10 cellular contexts compared by ENCODE assay signal in genomic region chr7:106731207-106731606, GRCh38.
DNase-seq lines count a peak whose midpoint lies in the region; ATAC-seq and TF ChIP-seq lines count a peak whose summit lies in the region.
"Had no signal": no experiment of that assay in that cellular context is flagged by ENCODE, and none has a peak within 500 bp of the region (broad histone marks: within the 10 kb centered on the region; RNA-seq: fewer than 3 reads in every experiment).

No MANE protein-coding gene starts in this region.

- H3K9me3 Mint-ChIP-seq in naive thymus-derived CD4-positive, alpha-beta T cell, result peaks cover 0 to 3% (median 0%) of the 10 kb centered on the region in 11 donors

- no peak for TF ChIP-seq EP300 in ovary (IDR thresholded peaks at IDR 0.05)

- CTCF ChIA-PET in naive thymus-derived CD4-positive, alpha-beta T cell (lab: Charles Lee), result interaction anchor here (1.2 kb wide), 1 partner anchor 10 kb away, joined by 4 read pairs; no protein-coding TSS in a partner anchor
- CTCF ChIA-PET in HEK293T (lab: Yijun Ruan, JAX), result interaction anchor here (1.3 kb wide), 1 partner anchor 14 kb away, joined by 3 read pairs; no protein-coding TSS in a partner anchor

- no peak overlapping the region for H3K4me3 ChIP-seq in naive thymus-derived CD4-positive, alpha-beta T cell (ENCODE audit: low read length)
- H3K4me3 ChIP-seq in ovary, result no peak overlapping the region
- H3K4me3 ChIP-seq: adrenal gland had no signal

- H3K27me3 ChIP-seq in naive thymus-derived CD4-positive, alpha-beta T cell (ENCODE audit: control insufficient read depth in 2 of 2, insufficient read depth in 2 of 2, low read length in 2 of 2), result no peaks in the 10 kb centered on the region
- no peaks in the 10 kb centered on the region for H3K27me3 ChIP-seq in ovary
- H3K27me3 ChIP-seq: adrenal gland had no signal

- H3K27me3 Mint-ChIP-seq in naive thymus-derived CD4-positive, alpha-beta T cell, result no peaks in the 10 kb centered on the region

- POLR2A ChIA-PET in naive thymus-derived CD4-positive, alpha-beta T cell (lab: Charles Lee), result no interaction called here
- POLR2A ChIA-PET in HEK293T (lab: Yijun Ruan, JAX), result no interaction called here

- DNase-seq in NCI-H748 (lab: John Stamatoyannopoulos, UW; ENCODE audit: unreplicated experiment), result peak; percentile 12
- no peak for DNase-seq in NCI-H748 treated with DMSO at 0.1 percent for 48 hours (lab: John Stamatoyannopoulos, UW)
- peak; percentile 51 for DNase-seq in NCI-H2029 (lab: John Stamatoyannopoulos, UW)
- peak in 3 of 9 donors; percentile 11 to 23 (median 11) for DNase-seq in naive thymus-derived CD4-positive, alpha-beta T cell
- no peak for DNase-seq in HEK293T (ENCODE audit: extremely low spot score)
- no peak for DNase-seq in SK-N-DZ (ENCODE audit: low spot score)
- no peak for DNase-seq in ovary
- DNase-seq: KG1 had no signal

- H3K36me3 ChIP-seq in naive thymus-derived CD4-positive, alpha-beta T cell (ENCODE audit: control insufficient read depth in 2 of 3, insufficient read depth in 3 of 3, low read length in 3 of 3), result no peaks in the 10 kb centered on the region
- no peaks in the 10 kb centered on the region for H3K36me3 ChIP-seq in ovary
- H3K36me3 ChIP-seq: adrenal gland had no signal

- H3K27ac ChIP-seq in naive thymus-derived CD4-positive, alpha-beta T cell (ENCODE audit: low read depth, low read length), result no peak overlapping the region
- H3K27ac ChIP-seq in ovary, result no peak overlapping the region
- H3K27ac ChIP-seq: adrenal gland had no signal

- peak; percentile 82 for ATAC-seq in HG02610 (IDR thresholded peaks at IDR 0.05; ENCODE audit: unreplicated experiment)
- ATAC-seq in naive thymus-derived CD4-positive, alpha-beta T cell, result peak; percentile 34

- intact Hi-C loops in naive thymus-derived CD4-positive, alpha-beta T cell (cut with micrococcal nuclease), result loop anchor here in 1 of 2 donors (5.0 kb wide), 1 partner anchor 1519 kb away; no protein-coding TSS in a partner anchor
- intact Hi-C loops in ovary (cut with DNase I), result loop anchor here in 1 of 4 donors (10.0 kb wide), 1 partner anchor 186 kb away; no protein-coding TSS in a partner anchor

- no peak for TF ChIP-seq CTCF in ovary (IDR thresholded peaks at IDR 0.05)

- peaks cover 0 to 9% of the 10 kb centered on the region in 2 donors for H3K4me1 ChIP-seq in naive thymus-derived CD4-positive, alpha-beta T cell (ENCODE audit: control insufficient read depth in 2 of 2, insufficient read depth in 2 of 2, low read length in 2 of 2)
- no peaks in the 10 kb centered on the region for H3K4me1 ChIP-seq in ovary (ENCODE audit: insufficient read depth)

- peak overlapping the region in 2 of 9 donors; percentile 25 to 37 for H3K27ac Mint-ChIP-seq in naive thymus-derived CD4-positive, alpha-beta T cell

- TF ChIP-seq POLR2A in ovary (IDR thresholded peaks at IDR 0.05), result no peak

- H3K9me3 ChIP-seq in naive thymus-derived CD4-positive, alpha-beta T cell (ENCODE audit: control insufficient read depth in 2 of 3, low read length in 3 of 3), result no peaks in the 10 kb centered on the region
- H3K9me3 ChIP-seq in ovary, result no peaks in the 10 kb centered on the region
- H3K9me3 ChIP-seq: adrenal gland had no signal

- WGBS in ovary, 3 donors, result 57 to 68% (median 57%) methylated on average over 5 of the region's 5 CpGs

- H3K4me1 Mint-ChIP-seq in naive thymus-derived CD4-positive, alpha-beta T cell, result peaks cover 18 to 30% (median 24%) of the 10 kb centered on the region in 7 donors

- peak overlapping the region in 6 of 10 donors; percentile 29 to 53 (median 42) for H3K4me3 Mint-ChIP-seq in naive thymus-derived CD4-positive, alpha-beta T cell

- H3K36me3 Mint-ChIP-seq in naive thymus-derived CD4-positive, alpha-beta T cell, result peaks cover 0 to 1% (median 0%) of the 10 kb centered on the region in 5 donors

TF ChIP-seq in HEK293T, 16 proteins besides CTCF, POLR2A, EP300 and RAD21:
- TF ChIP-seq FOXA1 (IDR thresholded peaks at IDR 0.05), result no peak
- TF ChIP-seq CTBP1 (IDR thresholded peaks at IDR 0.05; ENCODE audit: borderline replicate concordance), result no peak
- TF ChIP-seq ARNT (IDR thresholded peaks at IDR 0.05), result no peak
- TF ChIP-seq ELF4 (IDR thresholded peaks at IDR 0.05), result no peak
- TF ChIP-seq L3MBTL2 (conservative IDR thresholded peaks at IDR 0.05), result no peak
- no peak for TF ChIP-seq FOXK2 (IDR thresholded peaks at IDR 0.05)
- no peak for TF ChIP-seq SP1 (IDR thresholded peaks at IDR 0.05)
- no peak for TF ChIP-seq PKNOX1 (IDR thresholded peaks at IDR 0.05)
- no peak for TF ChIP-seq SUZ12 (IDR thresholded peaks at IDR 0.05)
- no peak for TF ChIP-seq LEF1 (IDR thresholded peaks at IDR 0.05; ENCODE audit: borderline replicate concordance)
- TF ChIP-seq BHLHE40 (IDR thresholded peaks at IDR 0.05; ENCODE audit: borderline replicate concordance), result no peak

Comparison
In these comparisons a context has a peak if more than half of its experiments do, and no peak if none do; other contexts are left out.
1. DNase-seq: peak in NCI-H748 (single experiment) and NCI-H2029 (single experiment); none in NCI-H748 treated with DMSO at 0.1 percent for 48 hours (single experiment), HEK293T (single experiment), SK-N-DZ (single experiment) and ovary (0 of 5).